ENCODE assay signal across 39 cellular contexts in genomic region chrX:143570747-143571146, GRCh38. TPM values are rescaled to one million over a fixed set of nuclear protein-coding genes. Genes with fewer than 3 reads are reported as not detected.
"Had no signal": no experiment of that assay in that cellular context is flagged by ENCODE, and none has a peak within 500 bp of the region (broad histone marks: within the 10 kb centered on the region; RNA-seq: fewer than 3 reads in every experiment).

No MANE protein-coding gene starts in this region.

- H3K36me3 Mint-ChIP-seq: activated CD8-positive, alpha-beta memory T cell treated with anti-CD3 and anti-CD28 coated beads, Interleukin-2, amount 10 ng/mL, durations not matched to agents 7 days and 5 days; activated naive CD4-positive, alpha-beta T cell treated with anti-CD3 and anti-CD28 coated beads, Interleukin-2, amount 50 U/mL, for 72 hours; activated naive CD8-positive, alpha-beta T cell treated with anti-CD3 and anti-CD28 coated beads for 36 hours; brain had no signal

- H3K4me1 Mint-ChIP-seq: activated CD4-positive, alpha-beta memory T cell treated with anti-CD3 and anti-CD28 coated beads, Interleukin-2, amount 10 ng/mL, durations not matched to agents 7 days and 5 days; activated CD4-positive, alpha-beta T cell treated with anti-CD3 and anti-CD28 coated beads for 36 hours; activated CD4-positive, alpha-beta T cell treated with anti-CD3 and anti-CD28 coated beads, Interleukin-2, amount 10 ng/mL, durations not matched to agents 7 days and 5 days; activated CD8-positive, alpha-beta memory T cell treated with anti-CD3 and anti-CD28 coated beads, Interleukin-2, amount 10 ng/mL, durations not matched to agents 7 days and 5 days; activated naive CD8-positive, alpha-beta T cell treated with anti-CD3 and anti-CD28 coated beads for 36 hours; brain; central memory CD8-positive, alpha-beta T cell; WTC11 had no signal

- H3K27me3 Mint-ChIP-seq: activated CD4-positive, alpha-beta memory T cell treated with anti-CD3 and anti-CD28 coated beads, Interleukin-2, amount 10 ng/mL, durations not matched to agents 7 days and 5 days; activated CD4-positive, alpha-beta T cell treated with anti-CD3 and anti-CD28 coated beads for 36 hours; activated CD4-positive, alpha-beta T cell treated with anti-CD3 and anti-CD28 coated beads, Interleukin-2, amount 10 ng/mL, durations not matched to agents 7 days and 5 days; activated CD8-positive, alpha-beta memory T cell treated with anti-CD3 and anti-CD28 coated beads, Interleukin-2, amount 10 ng/mL, durations not matched to agents 7 days and 5 days; activated naive CD8-positive, alpha-beta T cell treated with anti-CD3 and anti-CD28 coated beads for 36 hours; activated T-cell treated with anti-CD3 and anti-CD28 coated beads, Interleukin-2, amount 50 U/mL, for 24 hours; brain; central memory CD8-positive, alpha-beta T cell had no signal

- H3K9me3 ChIP-seq: adrenal gland had no signal

- H3K4me1 ChIP-seq: adrenal gland had no signal

- H3K27me3 ChIP-seq: adrenal gland, cardiac muscle cell had no signal

- H3K4me3 ChIP-seq: adrenal gland, cardiac muscle cell had no signal

- H3K27ac Mint-ChIP-seq: activated CD4-positive, alpha-beta memory T cell treated with anti-CD3 and anti-CD28 coated beads, Interleukin-2, amount 10 ng/mL, durations not matched to agents 7 days and 5 days; activated CD4-positive, alpha-beta T cell treated with anti-CD3 and anti-CD28 coated beads for 36 hours; activated CD4-positive, alpha-beta T cell treated with anti-CD3 and anti-CD28 coated beads, Interleukin-2, amount 10 ng/mL, durations not matched to agents 7 days and 5 days; activated CD8-positive, alpha-beta memory T cell treated with anti-CD3 and anti-CD28 coated beads, Interleukin-2, amount 10 ng/mL, durations not matched to agents 7 days and 5 days; activated CD8-positive, alpha-beta T cell treated with anti-CD3 and anti-CD28 coated beads, Interleukin-2, amount 10 ng/mL, durations not matched to agents 7 days and 5 days; activated naive CD4-positive, alpha-beta T cell treated with anti-CD3 and anti-CD28 coated beads for 36 hours; activated naive CD4-positive, alpha-beta T cell treated with anti-CD3 and anti-CD28 coated beads, Interleukin-2, amount 50 U/mL, for 72 hours; activated naive CD8-positive, alpha-beta T cell treated with anti-CD3 and anti-CD28 coated beads for 36 hours; activated T-cell treated with anti-CD3 and anti-CD28 coated beads, Interleukin-2, amount 50 U/mL, for 24 hours; brain; T-helper 1 cell treated with Interleukin-12 subunit alpha and Interleukin-12 subunit beta and Interleukin-4 antibody, amounts not matched to agents 30 μg/mL and 1 μg/mL, for 36 hours; T-helper 2 cell treated with Interferon-gamma antibody and Interleukin-4, amounts not matched to agents 5 μg/mL and 100 μg/mL, for 36 hours; WTC11 had no signal

- ATAC-seq: activated CD4-positive, alpha-beta T cell treated with anti-CD3 and anti-CD28 coated beads for 36 hours; activated CD4-positive, CD25-positive, alpha-beta regulatory T cell treated with anti-CD3 and anti-CD28 coated beads, Interleukin-2, amount 50 U/mL, for 24 hours; activated CD8-positive, alpha-beta memory T cell treated with anti-CD3 and anti-CD28 coated beads, Interleukin-2, amount 10 ng/mL, durations not matched to agents 7 days and 5 days; activated CD8-positive, alpha-beta T cell treated with anti-CD3 and anti-CD28 coated beads, Interleukin-2, amount 10 ng/mL, durations not matched to agents 7 days and 5 days; activated naive CD4-positive, alpha-beta T cell treated with anti-CD3 and anti-CD28 coated beads, Interleukin-2, amount 50 U/mL, for 72 hours; WTC11 had no signal

- H3K4me3 Mint-ChIP-seq: activated CD4-positive, alpha-beta memory T cell treated with anti-CD3 and anti-CD28 coated beads, Interleukin-2, amount 10 ng/mL, durations not matched to agents 7 days and 5 days; activated CD4-positive, alpha-beta T cell treated with anti-CD3 and anti-CD28 coated beads for 36 hours; activated CD4-positive, alpha-beta T cell treated with anti-CD3 and anti-CD28 coated beads, Interleukin-2, amount 10 ng/mL, durations not matched to agents 7 days and 5 days; activated CD8-positive, alpha-beta memory T cell treated with anti-CD3 and anti-CD28 coated beads, Interleukin-2, amount 10 ng/mL, durations not matched to agents 7 days and 5 days; activated CD8-positive, alpha-beta T cell treated with anti-CD3 and anti-CD28 coated beads, Interleukin-2, amount 10 ng/mL, durations not matched to agents 7 days and 5 days; activated naive CD4-positive, alpha-beta T cell treated with anti-CD3 and anti-CD28 coated beads for 36 hours; activated naive CD8-positive, alpha-beta T cell treated with anti-CD3 and anti-CD28 coated beads for 36 hours; activated T-cell treated with anti-CD3 and anti-CD28 coated beads, Interleukin-2, amount 50 U/mL, for 24 hours; brain; central memory CD8-positive, alpha-beta T cell; T-helper 1 cell treated with Interleukin-12 subunit alpha and Interleukin-12 subunit beta and Interleukin-4 antibody, amounts not matched to agents 30 μg/mL and 1 μg/mL, for 36 hours; T-helper 2 cell treated with Interferon-gamma antibody and Interleukin-4, amounts not matched to agents 5 μg/mL and 100 μg/mL, for 36 hours; WTC11 had no signal

- H3K27ac ChIP-seq: adrenal gland, cardiac muscle cell, WERI-Rb-1 had no signal

- DNase-seq: activated CD4-positive, alpha-beta memory T cell treated with anti-CD3 and anti-CD28 coated beads, Interleukin-2, amount 10 ng/mL, durations not matched to agents 7 days and 5 days; activated CD4-positive, alpha-beta T cell treated with anti-CD3 and anti-CD28 coated beads for 1 hour; activated CD4-positive, alpha-beta T cell treated with anti-CD3 and anti-CD28 coated beads for 36 hours; activated CD4-positive, alpha-beta T cell treated with anti-CD3 and anti-CD28 coated beads for 48 hours; activated CD4-positive, alpha-beta T cell treated with anti-CD3 and anti-CD28 coated beads, Interleukin-2, amount 10 ng/mL, durations not matched to agents 7 days and 5 days; activated CD4-positive, alpha-beta T cell treated with anti-CD3 and anti-CD28 coated beads, Interleukin-2, amount 50 U/mL, for 48 hours; activated CD4-positive, CD25-positive, alpha-beta regulatory T cell; activated CD8-positive, alpha-beta memory T cell treated with anti-CD3 and anti-CD28 coated beads for 24 hours; activated CD8-positive, alpha-beta memory T cell treated with anti-CD3 and anti-CD28 coated beads, Interleukin-2, amount 10 ng/mL, durations not matched to agents 7 days and 5 days; activated CD8-positive, alpha-beta memory T cell treated with anti-CD3 and anti-CD28 coated beads, Interleukin-2, amount 50 U/mL, for 48 hours; activated CD8-positive, alpha-beta T cell treated with anti-CD3 and anti-CD28 coated beads, Interleukin-2, amount 10 ng/mL, durations not matched to agents 7 days and 5 days; activated effector memory CD4-positive, alpha-beta T cell treated with anti-CD3 and anti-CD28 coated beads, Interleukin-2, amount 50 U/mL, for 16 hours; activated gamma-delta T cell treated with Interleukin-2 at 50 U/mL for 16 hours; activated naive CD4-positive, alpha-beta T cell; activated naive CD4-positive, alpha-beta T cell treated with anti-CD3 and anti-CD28 coated beads for 36 hours; activated naive CD4-positive, alpha-beta T cell treated with anti-CD3 and anti-CD28 coated beads, Interleukin-2, amount 50 U/mL, for 16 hours; activated naive CD8-positive, alpha-beta T cell treated with anti-CD3 and anti-CD28 coated beads for 36 hours; activated T-cell treated with anti-CD3 and anti-CD28 coated beads, Interleukin-2, amount 50 U/mL, for 24 hours; activated T-cell treated with anti-CD3 and anti-CD28 coated beads, Interleukin-2, amount 50 U/mL, for 48 hours; adrenal gland; amniotic stem cell; aorta; caudate nucleus; cerebellar nuclear complex; T-helper 1 cell; T-helper 2 cell; T-helper 9 cell; WERI-Rb-1 had no signal

- H3K36me3 ChIP-seq: adrenal gland, cardiac muscle cell, WERI-Rb-1 had no signal

- H3K9me3 Mint-ChIP-seq: activated CD4-positive, alpha-beta memory T cell treated with anti-CD3 and anti-CD28 coated beads, Interleukin-2, amount 10 ng/mL, durations not matched to agents 7 days and 5 days; activated CD4-positive, alpha-beta T cell treated with anti-CD3 and anti-CD28 coated beads, Interleukin-2, amount 10 ng/mL, durations not matched to agents 7 days and 5 days; activated naive CD8-positive, alpha-beta T cell treated with anti-CD3 and anti-CD28 coated beads for 36 hours; activated T-cell treated with anti-CD3 and anti-CD28 coated beads, Interleukin-2, amount 50 U/mL, for 24 hours had no signal

RNA-seq across cellular contexts. Expression of gene SPANXN3, which starts 53.5 kb away (rescaled TPM):
- total RNA-seq: activated CD4-positive, alpha-beta memory T cell treated with anti-CD3 and anti-CD28 coated beads, Interleukin-2, amount 10 ng/mL, durations not matched to agents 7 days and 5 days; activated CD4-positive, alpha-beta T cell treated with anti-CD3 and anti-CD28 coated beads for 36 hours; activated CD4-positive, alpha-beta T cell treated with anti-CD3 and anti-CD28 coated beads, Interleukin-2, amount 10 ng/mL, durations not matched to agents 7 days and 5 days; activated CD8-positive, alpha-beta memory T cell treated with anti-CD3 and anti-CD28 coated beads, Interleukin-2, amount 10 ng/mL, durations not matched to agents 7 days and 5 days; activated CD8-positive, alpha-beta T cell treated with anti-CD3 and anti-CD28 coated beads, Interleukin-2, amount 10 ng/mL, durations not matched to agents 7 days and 5 days; activated naive CD4-positive, alpha-beta T cell treated with anti-CD3 and anti-CD28 coated beads for 36 hours; activated naive CD4-positive, alpha-beta T cell treated with anti-CD3 and anti-CD28 coated beads, Interleukin-2, amount 50 U/mL, for 72 hours; activated naive CD8-positive, alpha-beta T cell treated with anti-CD3 and anti-CD28 coated beads for 36 hours; adrenal gland; aorta; astrocyte; bronchial epithelial cell; cardiac muscle cell; chondrocyte; WTC11 had no signal
- polyA plus RNA-seq: adrenal gland, aorta, cardiac muscle cell had no signal
